ENCODE assay signal across 18 cellular contexts in the genomic region with DNA sequence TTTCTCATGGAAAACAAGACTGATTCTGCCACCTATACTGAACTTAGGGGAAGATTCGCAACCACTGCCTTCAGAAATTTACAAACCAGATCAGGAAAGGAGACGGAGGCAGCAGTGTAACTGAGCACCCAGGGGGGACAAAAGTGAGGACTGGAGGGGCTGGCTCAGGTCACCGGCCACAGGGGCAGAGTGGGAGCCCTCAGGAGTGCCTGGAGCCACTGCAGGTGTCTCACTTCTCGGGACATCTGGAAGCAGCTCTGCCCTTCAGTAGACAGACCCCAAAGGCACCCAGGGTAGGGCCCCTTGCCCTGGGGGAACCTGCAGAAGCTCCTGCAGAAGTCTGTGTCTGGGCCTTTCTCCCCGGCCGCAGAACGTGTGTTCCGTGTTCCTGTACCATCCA.
"Had no signal": no experiment of that assay in that cellular context is flagged by ENCODE, and none has a peak within 500 bp of the region (broad histone marks: within the 10 kb centered on the region; RNA-seq: fewer than 3 reads in every experiment).

No MANE protein-coding gene starts in this region.

- DNase-seq: activated B cell treated with CpG ODN at 0.5 μM for 24 hours; activated CD4-positive, alpha-beta T cell treated with anti-CD3 and anti-CD28 coated beads for 1 hour; activated CD4-positive, alpha-beta T cell treated with anti-CD3 and anti-CD28 coated beads, Interleukin-2, amount 10 ng/mL, durations not matched to agents 24 days and 14 days; activated CD4-positive, alpha-beta T cell treated with anti-CD3 and anti-CD28 coated beads, Interleukin-2, amount 50 U/mL, for 48 hours; activated CD8-positive, alpha-beta memory T cell treated with anti-CD3 and anti-CD28 coated beads for 24 hours; activated effector memory CD4-positive, alpha-beta T cell treated with anti-CD3 and anti-CD28 coated beads, Interleukin-2, amount 50 U/mL, for 16 hours; activated naive CD4-positive, alpha-beta T cell treated with anti-CD3 and anti-CD28 coated beads for 36 hours; activated T-cell treated with anti-CD3 and anti-CD28 coated beads, Interleukin-2, amount 50 U/mL, for 4 hours; brain microvascular endothelial cell; IMR-90; Kasumi-1; KBM-7; NCI-H1048; NCI-H1417; NCI-H2107; NCI-H345; NCI-H69; PC-9 had no signal

- ATAC-seq: activated T-cell treated with anti-CD3 and anti-CD28 coated beads, Interleukin-2, amount 50 U/mL, for 4 hours had no signal

- H3K36me3 ChIP-seq: brain microvascular endothelial cell had no signal

- H3K4me2 ChIP-seq: PC-9 had no signal

- H3K27ac ChIP-seq: brain microvascular endothelial cell, PC-9 had no signal

- H3K4me3 ChIP-seq: PC-9 had no signal

- H3K27me3 ChIP-seq: brain microvascular endothelial cell had no signal

- H2AFZ ChIP-seq: PC-9 had no signal
